In genomic region chr15:53272116-53272515, GRCh38 we compare ENCODE assay signal across 29 cellular contexts.
"Had no signal": no experiment of that assay in that cellular context is flagged by ENCODE, and none has a peak within 500 bp of the region (broad histone marks: within the 10 kb centered on the region; RNA-seq: fewer than 3 reads in every experiment).

No MANE protein-coding gene starts in this region.

- DNase-seq: colonic mucosa; cortex of kidney; dermis blood vessel endothelial cell; dorsolateral prefrontal cortex; effector CD4-positive, alpha-beta T cell; effector CD8-positive, alpha-beta T cell; effector memory CD4-positive, alpha-beta T cell; effector memory CD8-positive, alpha-beta T cell; erythroblast; esophagus squamous epithelium; foreskin fibroblast; foreskin keratinocyte; foreskin melanocyte; gastrocnemius medialis; glutamatergic neuron; head of caudate nucleus; heart left ventricle; heart right ventricle had no signal

- H3K9me3 ChIP-seq: colonic mucosa, esophagus muscularis mucosa, esophagus squamous epithelium, gastrocnemius medialis, gastroesophageal sphincter, heart left ventricle, heart right ventricle had no signal

- H3K27me3 Mint-ChIP-seq: dendritic cell treated with granulocyte-macrophage colony-stimulating factor and Interleukin-4, amounts not matched to agents 40 ng/mL and 50 ng/mL, for 4 days; effector memory CD8-positive, alpha-beta T cell had no signal

- H3K4me1 ChIP-seq: colonic mucosa, esophagus muscularis mucosa, esophagus squamous epithelium, foreskin keratinocyte, gastrocnemius medialis, gastroesophageal sphincter, heart left ventricle, heart right ventricle had no signal

- ATAC-seq: effector memory CD8-positive, alpha-beta T cell; esophagus mucosa; foreskin keratinocyte; gastrocnemius medialis; gastroesophageal sphincter; heart left ventricle; heart right ventricle had no signal

- H3K4me3 Mint-ChIP-seq: dendritic cell treated with granulocyte-macrophage colony-stimulating factor and Interleukin-4, amounts not matched to agents 40 ng/mL and 50 ng/mL, for 4 days; effector memory CD8-positive, alpha-beta T cell; endodermal cell had no signal

- H3K36me3 ChIP-seq: colonic mucosa, esophagus muscularis mucosa, esophagus squamous epithelium, gastrocnemius medialis, gastroesophageal sphincter, heart left ventricle, heart right ventricle had no signal

- H3K27me3 ChIP-seq: colonic mucosa, esophagus muscularis mucosa, esophagus squamous epithelium, foreskin keratinocyte, gastrocnemius medialis, gastroesophageal sphincter, heart left ventricle, heart right ventricle had no signal

- H3K27ac ChIP-seq: colonic mucosa, coronary artery, dorsolateral prefrontal cortex, epithelial cell of prostate, esophagus muscularis mucosa, esophagus squamous epithelium, foreskin keratinocyte, gastrocnemius medialis, gastroesophageal sphincter, heart left ventricle, heart right ventricle had no signal

- H3K27ac Mint-ChIP-seq: dendritic cell treated with granulocyte-macrophage colony-stimulating factor and Interleukin-4, amounts not matched to agents 40 ng/mL and 50 ng/mL, for 4 days; effector memory CD8-positive, alpha-beta T cell; endodermal cell had no signal

- H3K9me3 Mint-ChIP-seq: endodermal cell had no signal

- FAIRE-seq: colon, endometrium, endothelial cell of umbilical vein, frontal cortex had no signal

- H3K4me3 ChIP-seq: colonic mucosa, coronary artery, dorsolateral prefrontal cortex, esophagus muscularis mucosa, esophagus squamous epithelium, gastrocnemius medialis, gastroesophageal sphincter, heart left ventricle, heart right ventricle had no signal
